In genomic region chr3:106183762-106184391, GRCh38 we compare ENCODE assay signal across 8 cellular contexts.
DNase-seq lines count a peak whose midpoint lies in the region; FAIRE-seq and TF ChIP-seq lines count a peak whose summit lies in the region.

No MANE protein-coding gene starts in this region.

- no peak overlapping the region for H3K4me3 ChIP-seq in PC-9

- no peak overlapping the region for H2AFZ ChIP-seq in PC-9

- CTCF ChIA-PET in HEK293T (lab: Yijun Ruan, JAX) (interaction anchor here (0.7 kb wide), 1 partner anchor 62 kb away, joined by 3 read pairs; no protein-coding TSS in a partner anchor), PC-9 (lab: Charles Lee) (interaction anchor here (0.6 kb wide), 1 partner anchor 62 kb away, joined by 3 read pairs; no protein-coding TSS in a partner anchor)

- no peak for FAIRE-seq in D721Med (lab: Jason Lieb, UNC)

- POLR2A ChIA-PET in HEK293T (lab: Yijun Ruan, JAX) = no interaction called here
- POLR2A ChIA-PET in PC-9 (lab: Charles Lee; ENCODE audit: unreplicated experiment) = no interaction called here

- peaks cover 18% of the 10 kb centered on the region for H3K4me1 ChIP-seq in PC-9 (replicated peaks; ENCODE audit: insufficient read depth)

- no peaks in the 10 kb centered on the region for H3K27me3 ChIP-seq in PC-9 (ENCODE audit: insufficient read depth, low read depth)

- H3K9me3 ChIP-seq in PC-9 (ENCODE audit: insufficient read depth, low read depth) = no peaks in the 10 kb centered on the region

- intact Hi-C loops in PC-9 (cut with micrococcal nuclease; ENCODE audit: unreplicated experiment) = loop anchor here (10.0 kb wide), 1 partner anchor 189 kb away; no protein-coding TSS in a partner anchor

- no peaks in the 10 kb centered on the region for H4K20me1 ChIP-seq in PC-9 (ENCODE audit: insufficient read depth)

- H3K79me2 ChIP-seq in PC-9 (ENCODE audit: low read depth) = no peaks in the 10 kb centered on the region

- no peaks in the 10 kb centered on the region for H3K36me3 ChIP-seq in PC-9 (ENCODE audit: low read depth)

- BruUV-seq in PC-9 (replicated peaks; lab: Mats Ljungman, UMichigan) = no TSS peak

- H3K4me2 ChIP-seq in PC-9 = peak overlapping the region; percentile 16; the same call in 1 of the 2 replicates

- DNase-seq in GM04504 (ENCODE audit: low read depth) (peak; percentile 82), HEK293T (ENCODE audit: extremely low spot score) (no peak), PC-9 (peak; percentile 32 to 97), iris pigment epithelial cell (ENCODE audit: low read depth) (peak; percentile 93), GM10266 (ENCODE audit: extremely low spot score) (no peak), D721Med (ENCODE audit: insufficient read length, low spot score) (no peak), NCI-H146 treated with DMSO at 0.1 percent for 48 hours (lab: John Stamatoyannopoulos, UW; ENCODE audit: unreplicated experiment) (no peak), NOMO-1 treated with DMSO at 0.1 percent for 48 hours (lab: John Stamatoyannopoulos, UW; ENCODE audit: unreplicated experiment) (no peak)

- H3K9me2 ChIP-seq in PC-9 (ENCODE audit: insufficient read depth) = no peaks in the 10 kb centered on the region; the same call in none of the 2 replicates

- H3K27ac ChIP-seq in PC-9 = peak overlapping the region; percentile 31

- TF ChIP-seq CTCF in PC-9 (conservative IDR thresholded peaks at IDR 0.05) (no peak), GM10266 (IDR thresholded peaks at IDR 0.05; ENCODE audit: control insufficient read depth, insufficient read depth, low read depth, missing control alignments) (no peak), D721Med (IDR thresholded peaks at IDR 0.05; ENCODE audit: insufficient read depth, missing control alignments) (no peak)

- H3F3A ChIP-seq in PC-9 (ENCODE audit: insufficient read depth, low read depth) = peaks cover 14% of the 10 kb centered on the region; the same call in 1 of the 2 replicates

TF ChIP-seq in HEK293T, 16 proteins besides CTCF, POLR2A, EP300 and RAD21:
- TF ChIP-seq FOXM1 (IDR thresholded peaks at IDR 0.05; ENCODE audit: borderline replicate concordance) (no peak), PKNOX1 (IDR thresholded peaks at IDR 0.05) (peak; percentile 72), BHLHE40 (IDR thresholded peaks at IDR 0.05; ENCODE audit: borderline replicate concordance) (no peak), SUZ12 (IDR thresholded peaks at IDR 0.05) (no peak), FOXK2 (IDR thresholded peaks at IDR 0.05) (no peak), L3MBTL2 (conservative IDR thresholded peaks at IDR 0.05) (no peak), ARNT (IDR thresholded peaks at IDR 0.05) (no peak), NFRKB (IDR thresholded peaks at IDR 0.05) (no peak)

Comparison
In these comparisons a context has a peak if more than half of its experiments do, and no peak if none do; other contexts are left out.
1. DNase-seq: peak in GM04504 (single experiment), PC-9 (2 of 2) and iris pigment epithelial cell (single experiment); none in HEK293T (single experiment), GM10266 (single experiment), D721Med (single experiment), NCI-H146 treated with DMSO at 0.1 percent for 48 hours (single experiment) and NOMO-1 treated with DMSO at 0.1 percent for 48 hours (single experiment).